Comparison of ENCODE assay signal across 8 cellular contexts in genomic region chr4:174358823-174359222, GRCh38.
DNase-seq lines count a peak whose midpoint lies in the region; ATAC-seq and TF ChIP-seq lines count a peak whose summit lies in the region.

No MANE protein-coding gene starts in this region.

- ATAC-seq in GM21619 (IDR thresholded peaks at IDR 0.05; ENCODE audit: unreplicated experiment): peak; percentile 99

- DNase-seq in GM13977 (ENCODE audit: low spot score) (peak; percentile 51), HS-5 (ENCODE audit: low read depth) (peak; percentile 67), fibroblast of pulmonary artery (ENCODE audit: low read depth) (peak; percentile 36), cerebellum (ENCODE audit: low spot score) (no peak), HAP-1 (ENCODE audit: low spot score in 2 of 2) (no peak), cerebellar nuclear complex (lab: John Stamatoyannopoulos, UW) (no peak), UCSD-AML1 (lab: John Stamatoyannopoulos, UW; ENCODE audit: unreplicated experiment) (no peak)

- in situ Hi-C loops in GM13977 (cut with MboI; ENCODE audit: low pct_unique_long_range_greater_than_20kb, low sequenced_read_pairs, unreplicated experiment): loop anchor here (25.0 kb wide), 2 partner anchors 278 to 353 kb away; no protein-coding TSS in a partner anchor
- in situ Hi-C loops in HAP-1 (cut with MboI; ENCODE audit: low sequenced_read_pairs): no loop called here

- H3K9me3 ChIP-seq in HAP-1: no peaks in the 10 kb centered on the region

- H3K36me3 ChIP-seq in HAP-1 (replicated peaks): no peaks in the 10 kb centered on the region

- H3K4me1 ChIP-seq in HAP-1: no peaks in the 10 kb centered on the region

- TF ChIP-seq CTCF in GM13977 (IDR thresholded peaks at IDR 0.05; ENCODE audit: extremely low read depth, insufficient read depth, missing control alignments) (no peak), fibroblast of pulmonary artery (IDR thresholded peaks at IDR 0.05; ENCODE audit: low read length, missing control alignments) (no peak)

- H3K4me3 ChIP-seq in fibroblast of pulmonary artery (replicated peaks; ENCODE audit: low read depth, low read length) (no peak overlapping the region), HAP-1 (no peak overlapping the region)

- H3K27me3 ChIP-seq in HAP-1 (ENCODE audit: low read depth): 0 out of 2 replicates have a peak, but pooled peaks cover 3% of the 10 kb centered on the region

Comparison
In these comparisons a context has a peak if more than half of its experiments do, and no peak if none do; other contexts are left out.
1. DNase-seq: peak in GM13977 (single experiment), HS-5 (single experiment) and fibroblast of pulmonary artery (single experiment); none in cerebellum (single experiment), HAP-1 (0 of 2), cerebellar nuclear complex (0 of 2) and UCSD-AML1 (single experiment).